26 cellular contexts compared by ENCODE assay signal in genomic region chr3:96844204-96844514, GRCh38. TPM values are rescaled to one million over a fixed set of nuclear protein-coding genes. Genes with fewer than 3 reads are reported as not detected.
DNase-seq lines count a peak whose midpoint lies in the region; ATAC-seq and TF ChIP-seq lines count a peak whose summit lies in the region.
"Had no signal": no experiment of that assay in that cellular context is flagged by ENCODE, and none has a peak within 500 bp of the region (broad histone marks: within the 10 kb centered on the region; RNA-seq: fewer than 3 reads in every experiment).

No MANE protein-coding gene starts in this region.

- TF ChIP-seq CTCF in MM.1S (IDR thresholded peaks at IDR 0.05; ENCODE audit: low read length) (no peak), PC-3 (conservative IDR thresholded peaks at IDR 0.05; ENCODE audit: low read depth, low read length) (no peak), foreskin keratinocyte (conservative IDR thresholded peaks at IDR 0.05) (no peak), spleen (IDR thresholded peaks at IDR 0.05 in 8 of 11, conservative IDR thresholded peaks at IDR 0.05 in 3 of 11) (no peak)

- peak overlapping the region; percentile 42; the same call in 1 of the 2 replicates for H3K27ac ChIP-seq in MM.1S (ENCODE audit: low read length)
- no peak overlapping the region for H3K27ac ChIP-seq in PC-3 (ENCODE audit: low read length)
- H3K27ac ChIP-seq in foreskin keratinocyte: no peak overlapping the region
- no peak overlapping the region for H3K27ac ChIP-seq in spleen
- H3K27ac ChIP-seq: BLaER1 had no signal

- H3K79me2 ChIP-seq in MM.1S (ENCODE audit: low read length): no peaks in the 10 kb centered on the region
- H3K79me2 ChIP-seq in PC-3 (ENCODE audit: low read length): no peaks in the 10 kb centered on the region

- H3K9ac ChIP-seq in MM.1S (ENCODE audit: low read length) (no peak overlapping the region), PC-3 (ENCODE audit: low read length) (no peak overlapping the region)
- H3K9ac ChIP-seq: BLaER1 had no signal

- H3K27me3 ChIP-seq in MM.1S (replicated peaks; ENCODE audit: insufficient read depth, low read length) (no peaks in the 10 kb centered on the region), PC-3 (ENCODE audit: low read length) (no peaks in the 10 kb centered on the region), foreskin keratinocyte (no peaks in the 10 kb centered on the region), spleen (replicated peaks in 1 of 7) (no peaks in the 10 kb centered on the region)
- H3K27me3 ChIP-seq: BE2C, BLaER1 had no signal

- CTCF ChIA-PET in PC-3 (lab: Charles Lee): no interaction called here

- ATAC-seq in PC-3 (peak; percentile 56), foreskin keratinocyte (peak; percentile 15), GM19452 (IDR thresholded peaks at IDR 0.05; ENCODE audit: unreplicated experiment) (no peak)
- ATAC-seq: GM12878 had no signal

- H3K9me3 ChIP-seq in MM.1S (replicated peaks; ENCODE audit: insufficient read depth, low read length): no peaks in the 10 kb centered on the region
- no peaks in the 10 kb centered on the region for H3K9me3 ChIP-seq in PC-3 (ENCODE audit: low read length)
- H3K9me3 ChIP-seq in spleen: no peaks in the 10 kb centered on the region
- H3K9me3 ChIP-seq: BE2C, BLaER1 had no signal

- POLR2A ChIA-PET in PC-3 (lab: Charles Lee; ENCODE audit: unreplicated experiment): no interaction called here

- H3K4me2 ChIP-seq in MM.1S (ENCODE audit: low read depth, low read length): peak overlapping the region; percentile 23; the same call in 1 of the 2 replicates
- no peak overlapping the region for H3K4me2 ChIP-seq in PC-3 (ENCODE audit: low read length)
- H3K4me2 ChIP-seq: BLaER1 had no signal

- no peak for TF ChIP-seq POLR2A in spleen (IDR thresholded peaks at IDR 0.05)

- H3K36me3 ChIP-seq in MM.1S (replicated peaks; ENCODE audit: insufficient read depth, low read length): no peaks in the 10 kb centered on the region
- H3K36me3 ChIP-seq in PC-3 (ENCODE audit: low read depth, low read length): no peaks in the 10 kb centered on the region
- no peaks in the 10 kb centered on the region for H3K36me3 ChIP-seq in spleen
- H3K36me3 ChIP-seq: BE2C, BLaER1 had no signal

- no TSS peak for BruUV-seq in PC-3 (replicated peaks; lab: Mats Ljungman, UMichigan)

- H4K20me1 ChIP-seq in MM.1S (ENCODE audit: insufficient read depth, low read length) (no peaks in the 10 kb centered on the region), PC-3 (ENCODE audit: low read length) (no peaks in the 10 kb centered on the region)
- H4K20me1 ChIP-seq: BLaER1 had no signal

- intact Hi-C loops in PC-3 (cut with micrococcal nuclease) (no loop called here), spleen (cut with DNase I; ENCODE audit: low total_unique reads) (no loop called here)

- H3K4me3 ChIP-seq in MM.1S (ENCODE audit: low read length) (no peak overlapping the region), PC-3 (ENCODE audit: low read length) (no peak overlapping the region), spleen (no peak overlapping the region)
- H3K4me3 ChIP-seq: BLaER1, GM12878 had no signal

- peaks cover 15% of the 10 kb centered on the region for H3K4me1 ChIP-seq in MM.1S (ENCODE audit: low read length)
- H3K4me1 ChIP-seq in PC-3 (ENCODE audit: insufficient read depth, low read length): no peaks in the 10 kb centered on the region
- no peaks in the 10 kb centered on the region for H3K4me1 ChIP-seq in foreskin keratinocyte
- H3K4me1 ChIP-seq in spleen: no peaks in the 10 kb centered on the region
- H3K4me1 ChIP-seq: BE2C, BLaER1 had no signal

- no peak overlapping the region; the same call in 1 of the 2 replicates for H2AFZ ChIP-seq in MM.1S (ENCODE audit: low read length)
- no peak overlapping the region for H2AFZ ChIP-seq in PC-3 (ENCODE audit: low read length)

- DNase-seq in MM.1S: peak; percentile 54
- DNase-seq in PC-3: peak; percentile 10
- DNase-seq in foreskin keratinocyte: peak in 1 of 2 donors; percentile 9
- DNase-seq in NOMO-1 (lab: John Stamatoyannopoulos, UW; ENCODE audit: unreplicated experiment in 2 of 2): no peak
- no peak for DNase-seq in spleen
- DNase-seq: 8988T; ACHN; BE2C; CD4-positive, alpha-beta memory T cell; CD4-positive, CD25-positive, alpha-beta regulatory T cell; CD8-positive, alpha-beta memory T cell; DMS 273 treated with DMSO at 0.1 percent for 48 hours; DMS153; DMS53; DMS79; DND-41; EL; GDM1 had no signal

- H3F3A ChIP-seq in MM.1S (ENCODE audit: insufficient read depth, low read length) (no peaks in the 10 kb centered on the region), PC-3 (ENCODE audit: low read length, unreplicated experiment) (no peaks in the 10 kb centered on the region)

- H3K9me2 ChIP-seq in MM.1S (replicated peaks; ENCODE audit: insufficient read depth, low read length): no peaks in the 10 kb centered on the region
- H3K9me2 ChIP-seq in PC-3 (replicated peaks; ENCODE audit: low read length): no peaks in the 10 kb centered on the region

RNA-seq across cellular contexts. Expression of gene EPHA6, which starts 29.8 kb away (rescaled TPM):
- total RNA-seq in PC-3 (2014; rRNA removed) (1.8 and 3.6 TPM in 2 replicates), foreskin keratinocyte (not detected in 2 replicates), spleen (under 1 TPM in 1 of 7 donors, not detected in 6; 0.44 TPM)
- polyA plus RNA-seq in foreskin keratinocyte (not detected in 2 replicates), spleen (not detected)
- total RNA-seq: A673; CD4-positive, alpha-beta memory T cell; CD4-positive, CD25-positive, alpha-beta regulatory T cell; CD8-positive, alpha-beta memory T cell; Daoy; G401; GM12878 had no signal
- polyA plus RNA-seq: AG04450; CD14-positive monocyte; CD4-positive, alpha-beta memory T cell; CD4-positive, CD25-positive, alpha-beta regulatory T cell; CD8-positive, alpha-beta memory T cell; GM12878 had no signal

Comparison
In these comparisons a context has a peak if more than half of its experiments do, and no peak if none do; other contexts are left out.
1. DNase-seq: peak in MM.1S (single experiment) and PC-3 (single experiment); none in NOMO-1 (0 of 2) and spleen (single experiment).